9 cellular contexts compared by ENCODE assay signal in the genomic region with DNA sequence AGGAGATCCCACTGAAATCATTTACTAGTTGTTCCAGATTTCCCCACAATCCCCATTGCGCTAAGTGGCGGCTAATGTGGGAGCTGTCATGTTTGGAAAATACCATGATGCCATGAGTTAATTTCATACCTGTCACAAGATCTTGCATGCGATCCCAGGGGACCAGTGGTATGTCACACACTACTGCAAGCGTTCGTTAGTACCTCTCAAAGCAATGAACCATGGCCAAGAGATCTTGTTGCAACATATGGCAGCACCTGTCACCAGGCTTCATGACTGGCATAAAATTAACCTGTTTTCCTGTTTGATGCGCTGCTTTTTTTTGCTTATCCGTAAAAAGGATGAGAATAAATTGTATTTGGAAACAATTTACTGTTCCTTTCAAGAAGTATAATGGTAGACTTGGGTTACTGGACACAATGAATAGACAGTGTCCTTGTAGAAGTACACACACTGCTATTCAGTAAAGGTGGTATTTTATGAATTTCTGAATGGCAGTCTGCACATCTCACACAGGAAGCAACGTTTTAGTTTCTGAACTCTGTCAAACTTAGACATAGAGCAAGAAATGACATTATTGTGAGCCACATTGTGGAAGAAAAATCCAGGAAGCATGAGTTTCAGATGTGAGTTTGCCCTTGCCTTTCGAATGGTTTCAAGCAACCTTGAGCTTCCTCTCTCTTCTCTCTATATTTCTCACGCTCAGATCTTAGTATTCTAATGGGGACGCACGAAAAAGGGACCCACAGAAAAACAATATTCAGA.
DNase-seq lines count a peak whose midpoint lies in the region; ATAC-seq and TF ChIP-seq lines count a peak whose summit lies in the region.
"Had no signal": no experiment of that assay in that cellular context is flagged by ENCODE, and none has a peak within 500 bp of the region (broad histone marks: within the 10 kb centered on the region; RNA-seq: fewer than 3 reads in every experiment).

No MANE protein-coding gene starts in this region.

- H3K27me3 Mint-ChIP-seq in activated naive CD4-positive, alpha-beta T cell treated with anti-CD3 and anti-CD28 coated beads for 36 hours (ENCODE audit: low read depth): peaks cover 3% of the 10 kb centered on the region
- no peaks in the 10 kb centered on the region for H3K27me3 Mint-ChIP-seq in activated T-helper 2 cell treated with anti-CD3 and anti-CD28 coated beads, Interferon-gamma antibody, Interleukin-2, Interleukin-4, amounts not matched to agents 10 μg/mL and 5 μg/mL and 100 μg/mL, durations not matched to agents 14 hours and 24 hours and 36 hours (ENCODE audit: low read depth)
- H3K27me3 Mint-ChIP-seq: activated naive CD4-positive, alpha-beta T cell treated with anti-CD3 and anti-CD28 coated beads, Interleukin-2, amount 50 U/mL, for 24 hours had no signal

- H3K9me3 ChIP-seq in adrenal gland (replicated peaks in 1 of 3): no peaks in the 10 kb centered on the region

- H3K4me1 Mint-ChIP-seq in activated naive CD4-positive, alpha-beta T cell treated with anti-CD3 and anti-CD28 coated beads for 36 hours (ENCODE audit: low read depth): no peaks in the 10 kb centered on the region
- no peaks in the 10 kb centered on the region for H3K4me1 Mint-ChIP-seq in activated T-helper 2 cell treated with anti-CD3 and anti-CD28 coated beads, Interferon-gamma antibody, Interleukin-2, Interleukin-4, amounts not matched to agents 10 μg/mL and 5 μg/mL and 100 μg/mL, durations not matched to agents 14 hours and 24 hours and 36 hours (ENCODE audit: low read depth)
- H3K4me1 Mint-ChIP-seq: activated naive CD4-positive, alpha-beta T cell treated with anti-CD3 and anti-CD28 coated beads, Interleukin-2, amount 50 U/mL, for 24 hours had no signal

- peak; percentile 82 for ATAC-seq in HG03342 (IDR thresholded peaks at IDR 0.05; ENCODE audit: unreplicated experiment)

- no peak overlapping the region for H3K27ac Mint-ChIP-seq in activated naive CD4-positive, alpha-beta T cell treated with anti-CD3 and anti-CD28 coated beads for 36 hours
- no peak overlapping the region for H3K27ac Mint-ChIP-seq in activated T-helper 2 cell treated with anti-CD3 and anti-CD28 coated beads, Interferon-gamma antibody, Interleukin-2, Interleukin-4, amounts not matched to agents 10 μg/mL and 5 μg/mL and 100 μg/mL, durations not matched to agents 14 hours and 24 hours and 36 hours
- H3K27ac Mint-ChIP-seq: activated naive CD4-positive, alpha-beta T cell treated with anti-CD3 and anti-CD28 coated beads, Interleukin-2, amount 50 U/mL, for 24 hours had no signal

- no peaks in the 10 kb centered on the region for H3K9me3 Mint-ChIP-seq in activated naive CD4-positive, alpha-beta T cell treated with anti-CD3 and anti-CD28 coated beads for 36 hours
- no peaks in the 10 kb centered on the region for H3K9me3 Mint-ChIP-seq in activated T-helper 2 cell treated with anti-CD3 and anti-CD28 coated beads, Interferon-gamma antibody, Interleukin-2, Interleukin-4, amounts not matched to agents 10 μg/mL and 5 μg/mL and 100 μg/mL, durations not matched to agents 14 hours and 24 hours and 36 hours
- H3K9me3 Mint-ChIP-seq: activated naive CD4-positive, alpha-beta T cell treated with anti-CD3 and anti-CD28 coated beads, Interleukin-2, amount 50 U/mL, for 24 hours had no signal

- H3K4me1 ChIP-seq in adrenal gland (replicated peaks in 1 of 2): no peaks in the 10 kb centered on the region

- POLR2A ChIA-PET in GM10248 (lab: Yijun Ruan, JAX): no interaction called here

- CTCF ChIA-PET in GM10248 (lab: Yijun Ruan, JAX): interaction anchor here (1.0 kb wide), 1 partner anchor 14 kb away, joined by 3 read pairs; no protein-coding TSS in a partner anchor
- CTCF ChIA-PET in activated naive CD4-positive, alpha-beta T cell treated with anti-CD3 and anti-CD28 coated beads for 36 hours (lab: Charles Lee): interaction anchor here (0.6 kb wide), 1 partner anchor 76 kb away, joined by 4 read pairs; no protein-coding TSS in a partner anchor

- no peaks in the 10 kb centered on the region for H3K36me3 Mint-ChIP-seq in activated naive CD4-positive, alpha-beta T cell treated with anti-CD3 and anti-CD28 coated beads for 36 hours (ENCODE audit: low read depth)
- H3K36me3 Mint-ChIP-seq in activated T-helper 2 cell treated with anti-CD3 and anti-CD28 coated beads, Interferon-gamma antibody, Interleukin-2, Interleukin-4, amounts not matched to agents 10 μg/mL and 5 μg/mL and 100 μg/mL, durations not matched to agents 14 hours and 24 hours and 36 hours (ENCODE audit: low read depth): no peaks in the 10 kb centered on the region
- H3K36me3 Mint-ChIP-seq: activated naive CD4-positive, alpha-beta T cell treated with anti-CD3 and anti-CD28 coated beads, Interleukin-2, amount 50 U/mL, for 24 hours had no signal

- no peak overlapping the region for H3K4me3 ChIP-seq in adrenal gland

- H3K36me3 ChIP-seq in adrenal gland (replicated peaks in 1 of 2): no peaks in the 10 kb centered on the region

- TF ChIP-seq CTCF in GM10248 (IDR thresholded peaks at IDR 0.05; ENCODE audit: control extremely low read depth, extremely low read depth, low read depth, missing control alignments) (no peak), GM20000 (IDR thresholded peaks at IDR 0.05; ENCODE audit: extremely low read depth, missing control alignments) (no peak), adrenal gland (IDR thresholded peaks at IDR 0.05) (no peak)

- DNase-seq in GM10248 (ENCODE audit: extremely low spot score) (peak; percentile 18), GM20000 (ENCODE audit: low spot score) (peak; percentile 5), SK-MEL-5 (ENCODE audit: low read depth, low spot score) (peak; percentile 89), pons (ENCODE audit: low spot score) (no peak), adrenal gland (no peak)
- no peak for DNase-seq in activated naive CD4-positive, alpha-beta T cell treated with anti-CD3 and anti-CD28 coated beads for 36 hours
- DNase-seq in activated T-helper 2 cell treated with anti-CD3 and anti-CD28 coated beads, Interferon-gamma antibody, Interleukin-2, Interleukin-4, amounts not matched to agents 10 μg/mL and 5 μg/mL and 100 μg/mL, durations not matched to agents 14 hours and 24 hours and 36 hours (ENCODE audit: low spot score): no peak

- H3K27me3 ChIP-seq in adrenal gland: no peaks in the 10 kb centered on the region

- no peak for TF ChIP-seq POLR2A in adrenal gland (IDR thresholded peaks at IDR 0.05)

- 65 to 74% (median 69%) methylated on average over 12 of the region's 12 CpGs for WGBS in adrenal gland, 4 donors

- no peak overlapping the region for H3K4me3 Mint-ChIP-seq in activated naive CD4-positive, alpha-beta T cell treated with anti-CD3 and anti-CD28 coated beads for 36 hours
- no peak overlapping the region for H3K4me3 Mint-ChIP-seq in activated T-helper 2 cell treated with anti-CD3 and anti-CD28 coated beads, Interferon-gamma antibody, Interleukin-2, Interleukin-4, amounts not matched to agents 10 μg/mL and 5 μg/mL and 100 μg/mL, durations not matched to agents 14 hours and 24 hours and 36 hours (ENCODE audit: low read depth)
- H3K4me3 Mint-ChIP-seq: activated naive CD4-positive, alpha-beta T cell treated with anti-CD3 and anti-CD28 coated beads, Interleukin-2, amount 50 U/mL, for 24 hours had no signal

- no peak overlapping the region for H3K27ac ChIP-seq in adrenal gland

- intact Hi-C loops in activated naive CD4-positive, alpha-beta T cell treated with anti-CD3 and anti-CD28 coated beads for 36 hours (cut with micrococcal nuclease): no loop called here
- intact Hi-C loops in adrenal gland (cut with DNase I): no loop called here
- intact Hi-C loops in activated T-helper 2 cell treated with anti-CD3 and anti-CD28 coated beads, Interferon-gamma antibody, Interleukin-2, Interleukin-4, amounts not matched to agents 10 μg/mL and 5 μg/mL and 100 μg/mL, durations not matched to agents 14 hours and 24 hours and 36 hours (cut with micrococcal nuclease): no loop called here

- in situ Hi-C loops in SK-MEL-5 (cut with HindIII; ENCODE audit: low pct_unique_long_range_greater_than_20kb, low sequenced_read_pairs): no loop called here

Comparison
In these comparisons a context has a peak if more than half of its experiments do, and no peak if none do; other contexts are left out.
1. DNase-seq: peak in GM10248 (single experiment), GM20000 (single experiment) and SK-MEL-5 (single experiment); none in pons (single experiment), activated naive CD4-positive, alpha-beta T cell treated with anti-CD3 and anti-CD28 coated beads for 36 hours (single experiment), adrenal gland (0 of 7) and activated T-helper 2 cell treated with anti-CD3 and anti-CD28 coated beads, Interferon-gamma antibody, Interleukin-2, Interleukin-4, amounts not matched to agents 10 μg/mL and 5 μg/mL and 100 μg/mL, durations not matched to agents 14 hours and 24 hours and 36 hours (single experiment).